10 cellular contexts compared by ENCODE assay signal in the genomic region with DNA sequence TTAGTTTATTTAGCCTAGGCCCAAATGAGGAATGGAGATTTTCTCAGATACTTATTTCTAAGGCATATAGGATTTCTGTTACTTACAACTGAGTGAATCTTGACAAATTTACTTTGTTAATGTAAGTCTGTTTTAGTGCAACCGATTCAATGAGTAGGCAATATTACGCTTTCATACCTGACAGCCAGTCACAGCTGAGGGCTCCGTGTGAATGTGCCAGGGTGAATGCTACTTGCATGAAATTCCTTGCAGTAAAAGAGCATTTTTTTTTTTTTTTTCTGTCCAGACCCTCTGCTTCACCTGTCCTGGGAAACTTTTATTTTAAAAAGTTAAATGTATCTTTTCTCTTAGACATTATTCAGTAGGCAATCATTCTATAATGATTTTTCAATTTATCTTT.
"Had no signal": no experiment of that assay in that cellular context is flagged by ENCODE, and none has a peak within 500 bp of the region (broad histone marks: within the 10 kb centered on the region; RNA-seq: fewer than 3 reads in every experiment).

No MANE protein-coding gene starts in this region.

- ATAC-seq: HCT116, HepG2, K562 had no signal

- DNase-seq: GM23248, GOT3, H7, HFFc6 had no signal

- H3K9me3 ChIP-seq: HAP-1 had no signal

- H3K4me3 ChIP-seq: GM23248, HAP-1, K562 had no signal

- H3K4me1 Mint-ChIP-seq: IgD-negative memory B cell had no signal

- H3K27ac Mint-ChIP-seq: HFFc6, IgD-negative memory B cell had no signal

- H3K4me3 Mint-ChIP-seq: HFFc6, IgD-negative memory B cell had no signal

- H3K27me3 Mint-ChIP-seq: IgD-negative memory B cell had no signal

- H3K36me3 ChIP-seq: HAP-1 had no signal

- H2AFZ ChIP-seq: GM23248 had no signal

- H3K27ac ChIP-seq: GM23248, HL-60 had no signal

- H3K9ac ChIP-seq: GM23248 had no signal

- H3K4me1 ChIP-seq: HAP-1 had no signal
